Comparison of ENCODE assay signal across 16 cellular contexts in the genomic region with DNA sequence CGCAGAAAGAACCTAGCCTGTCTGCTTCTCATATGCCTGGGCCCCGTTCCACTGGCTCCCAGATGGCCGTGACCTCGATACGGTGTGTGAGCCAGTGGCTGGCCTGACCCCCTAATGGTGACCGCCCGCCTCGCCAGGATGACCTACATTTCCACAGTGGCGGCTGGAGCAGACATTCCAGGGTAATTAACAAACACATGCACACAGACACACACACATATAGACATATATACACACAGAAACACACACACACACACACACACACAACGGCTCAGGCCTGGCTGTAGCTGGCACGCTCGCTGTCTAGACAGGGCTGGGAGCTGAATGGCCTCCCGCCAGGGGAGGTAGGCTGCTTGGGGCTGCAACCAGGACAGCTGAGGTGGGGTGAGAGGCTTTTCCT.
DNase-seq lines count a peak whose midpoint lies in the region; ATAC-seq, FAIRE-seq and TF ChIP-seq lines count a peak whose summit lies in the region.
"Had no signal": no experiment of that assay in that cellular context is flagged by ENCODE, and none has a peak within 500 bp of the region (broad histone marks: within the 10 kb centered on the region; RNA-seq: fewer than 3 reads in every experiment).

No MANE protein-coding gene starts in this region.

- H3F3A ChIP-seq in SK-N-SH (replicated peaks; ENCODE audit: insufficient read depth): peaks cover 3% of the 10 kb centered on the region

- H3K79me2 ChIP-seq in SK-N-SH (ENCODE audit: insufficient read depth): no peaks in the 10 kb centered on the region

- ATAC-seq in thoracic aorta (ENCODE audit: insufficient number of reproducible peaks, low FRiP score, low read depth): no peak
- no peak for ATAC-seq in activated CD8-positive, alpha-beta T cell treated with anti-CD3 and anti-CD28 coated beads, Interleukin-2, amount 10 ng/mL, durations not matched to agents 7 days and 5 days

- no peak for TF ChIP-seq CTCF in SK-N-SH (IDR thresholded peaks at IDR 0.05)
- no peak for TF ChIP-seq CTCF in endodermal cell (conservative IDR thresholded peaks at IDR 0.05)
- no peak for TF ChIP-seq CTCF in thoracic aorta (IDR thresholded peaks at IDR 0.05)

- H3K4me1 Mint-ChIP-seq in endodermal cell: no peaks in the 10 kb centered on the region
- H3K4me1 Mint-ChIP-seq in activated CD8-positive, alpha-beta T cell treated with anti-CD3 and anti-CD28 coated beads, Interleukin-2, amount 10 ng/mL, durations not matched to agents 7 days and 5 days (ENCODE audit: low read depth): no peaks in the 10 kb centered on the region
- H3K4me1 Mint-ChIP-seq: immature natural killer cell had no signal

- TF ChIP-seq RAD21 in SK-N-SH (IDR thresholded peaks at IDR 0.05; ENCODE audit: low read length): no peak; the same call in none of the 2 replicates

- CTCF ChIA-PET in SK-N-SH (lab: Yijun Ruan, JAX): interaction anchor here (0.7 to 2.4 kb wide), 8 partner anchors 23 to 253 kb away, joined by 3 to 10 read pairs (median 3); no protein-coding TSS in a partner anchor
- CTCF ChIA-PET in activated CD8-positive, alpha-beta T cell treated with anti-CD3 and anti-CD28 coated beads, Interleukin-2, amount 10 ng/mL, durations not matched to agents 7 days and 5 days (lab: Charles Lee): no interaction called here

- DNase-seq in SK-N-SH (peak; percentile 84), endodermal cell (no peak), lung microvascular endothelial cell (ENCODE audit: low read depth in 2 of 2) (peak; percentile 6 to 9), thoracic aorta (ENCODE audit: low spot score) (peak; percentile 43), GM12891 (ENCODE audit: insufficient read length, low spot score) (no peak), GM12892 (ENCODE audit: insufficient read length) (no peak)
- DNase-seq in activated CD8-positive, alpha-beta T cell treated with anti-CD3 and anti-CD28 coated beads, Interleukin-2, amount 10 ng/mL, durations not matched to agents 7 days and 5 days: no peak
- DNase-seq: activated CD4-positive, alpha-beta T cell treated with anti-CD3 and anti-CD28 coated beads for 1 hour; amniotic stem cell; immature natural killer cell; midbrain; NCI-H2029; NCI-H510A treated with DMSO at 0.1 percent for 48 hours had no signal

- no peak overlapping the region for H3K4me3 ChIP-seq in SK-N-SH (ENCODE audit: low read depth in 2 of 2, low read length in 1 of 2)
- no peak overlapping the region for H3K4me3 ChIP-seq in endodermal cell (ENCODE audit: low read length)
- H3K4me3 ChIP-seq in thoracic aorta: no peak overlapping the region
- H3K4me3 ChIP-seq: skin epidermis had no signal

- FAIRE-seq in GM12891 (lab: Jason Lieb, UNC) (no peak), GM12892 (lab: Jason Lieb, UNC) (no peak)

- no peaks in the 10 kb centered on the region for H4K20me1 ChIP-seq in SK-N-SH (ENCODE audit: insufficient read depth)

- H3K36me3 Mint-ChIP-seq in endodermal cell (ENCODE audit: low read depth): no peaks in the 10 kb centered on the region
- H3K36me3 Mint-ChIP-seq in activated CD8-positive, alpha-beta T cell treated with anti-CD3 and anti-CD28 coated beads, Interleukin-2, amount 10 ng/mL, durations not matched to agents 7 days and 5 days (ENCODE audit: low read depth): no peaks in the 10 kb centered on the region
- H3K36me3 Mint-ChIP-seq: IgD-negative memory B cell, immature natural killer cell had no signal

- POLR2A ChIA-PET in SK-N-SH (lab: Yijun Ruan, JAX): interaction anchor here (0.5 to 1.1 kb wide), 3 partner anchors 9 to 119 kb away, joined by 3 to 4 read pairs (median 3); no protein-coding TSS in a partner anchor
- POLR2A ChIA-PET in activated CD8-positive, alpha-beta T cell treated with anti-CD3 and anti-CD28 coated beads, Interleukin-2, amount 10 ng/mL, durations not matched to agents 7 days and 5 days (lab: Charles Lee): no interaction called here

- no peaks in the 10 kb centered on the region for H3K9me3 Mint-ChIP-seq in endodermal cell
- H3K9me3 Mint-ChIP-seq in activated CD8-positive, alpha-beta T cell treated with anti-CD3 and anti-CD28 coated beads, Interleukin-2, amount 10 ng/mL, durations not matched to agents 7 days and 5 days (ENCODE audit: insufficient read depth): no peaks in the 10 kb centered on the region
- H3K9me3 Mint-ChIP-seq: dendritic cell treated with granulocyte-macrophage colony-stimulating factor and Interleukin-4, amounts not matched to agents 40 ng/mL and 50 ng/mL, for 4 days; immature natural killer cell had no signal

- H3K36me3 ChIP-seq in SK-N-SH (replicated peaks in 1 of 2; ENCODE audit: control insufficient read depth in 1 of 2, insufficient read depth in 2 of 2, low read length in 1 of 2): no peaks in the 10 kb centered on the region
- H3K36me3 ChIP-seq in endodermal cell (ENCODE audit: control insufficient read depth, insufficient read depth, low read length): no peaks in the 10 kb centered on the region
- no peaks in the 10 kb centered on the region for H3K36me3 ChIP-seq in thoracic aorta

- no peak overlapping the region for H3K4me3 Mint-ChIP-seq in endodermal cell
- H3K4me3 Mint-ChIP-seq in activated CD8-positive, alpha-beta T cell treated with anti-CD3 and anti-CD28 coated beads, Interleukin-2, amount 10 ng/mL, durations not matched to agents 7 days and 5 days: no peak overlapping the region
- H3K4me3 Mint-ChIP-seq: dendritic cell treated with granulocyte-macrophage colony-stimulating factor and Interleukin-4, amounts not matched to agents 40 ng/mL and 50 ng/mL, for 4 days; IgD-negative memory B cell; immature natural killer cell had no signal

- H3K27ac Mint-ChIP-seq in endodermal cell: no peak overlapping the region
- no peak overlapping the region for H3K27ac Mint-ChIP-seq in activated CD8-positive, alpha-beta T cell treated with anti-CD3 and anti-CD28 coated beads, Interleukin-2, amount 10 ng/mL, durations not matched to agents 7 days and 5 days
- H3K27ac Mint-ChIP-seq: IgD-negative memory B cell, immature natural killer cell had no signal

- H3K4me1 ChIP-seq in SK-N-SH (ENCODE audit: control insufficient read depth in 1 of 2, insufficient read depth in 2 of 2, low read depth in 1 of 2, low read length in 1 of 2): peaks cover 0 to 66% of the 10 kb centered on the region in 2 experiments; a peak in 2 of 4 replicates
- no peaks in the 10 kb centered on the region for H3K4me1 ChIP-seq in endodermal cell (ENCODE audit: control insufficient read depth, insufficient read depth, low read length)
- H3K4me1 ChIP-seq in thoracic aorta (ENCODE audit: control insufficient read depth in 1 of 2, low read depth in 2 of 2): peaks cover 3 to 53% of the 10 kb centered on the region in 2 donors

- peaks cover 3% of the 10 kb centered on the region for H3K27me3 Mint-ChIP-seq in endodermal cell (ENCODE audit: insufficient read depth)
- peaks cover 14% of the 10 kb centered on the region for H3K27me3 Mint-ChIP-seq in activated CD8-positive, alpha-beta T cell treated with anti-CD3 and anti-CD28 coated beads, Interleukin-2, amount 10 ng/mL, durations not matched to agents 7 days and 5 days (ENCODE audit: low read depth)

- H3K9me2 ChIP-seq in SK-N-SH: no peaks in the 10 kb centered on the region

- WGBS in SK-N-SH (ENCODE audit: low lambda C conversion rate): 46% methylated on average over 12 of the region's 13 CpGs
- WGBS in endodermal cell (ENCODE audit: insufficient coverage in 1 of 2, insufficient read length in 1 of 2), 2 experiments: 87 to 93% methylated on average over 4 to 13 of the region's 13 CpGs

- no peak overlapping the region for H3K4me2 ChIP-seq in SK-N-SH

- TF ChIP-seq POLR2A in GM12891 (IDR thresholded peaks at IDR 0.05; ENCODE audit: low read depth, low read length) (no peak), GM12892 (IDR thresholded peaks at IDR 0.05; ENCODE audit: low read depth, low read length) (no peak)

- no peak overlapping the region for H3K9ac ChIP-seq in SK-N-SH
- H3K9ac ChIP-seq in endodermal cell (ENCODE audit: extremely low read depth, low read length, poor library complexity, severe bottlenecking): no peak overlapping the region

- H3K27me3 ChIP-seq in SK-N-SH (ENCODE audit: insufficient read depth) (no peaks in the 10 kb centered on the region), endodermal cell (ENCODE audit: control insufficient read depth, insufficient read depth, low read length, poor library complexity, severe bottlenecking) (no peaks in the 10 kb centered on the region), thoracic aorta (replicated peaks; ENCODE audit: insufficient read depth) (no peaks in the 10 kb centered on the region)

- TF ChIP-seq EP300 in SK-N-SH (IDR thresholded peaks at IDR 0.05; ENCODE audit: borderline replicate concordance in 1 of 2, low read depth in 1 of 2, low read length in 1 of 2): peak in 1 of 2 experiments; percentile 67; a peak in 2 of 4 replicates

- no peak overlapping the region for H2AFZ ChIP-seq in SK-N-SH (ENCODE audit: low read depth)

- no peaks in the 10 kb centered on the region for H3K9me3 ChIP-seq in SK-N-SH
- peaks cover 7% of the 10 kb centered on the region for H3K9me3 ChIP-seq in endodermal cell (ENCODE audit: control insufficient read depth, low read length)
- H3K9me3 ChIP-seq in thoracic aorta: no peaks in the 10 kb centered on the region

- H3K27ac ChIP-seq in SK-N-SH (ENCODE audit: low read depth in 2 of 2, low read length in 1 of 2) (peak overlapping the region in 1 of 2 experiments; percentile 97; a peak in 2 of 4 replicates), endodermal cell (ENCODE audit: low read depth, low read length) (peak overlapping the region; percentile 92), thoracic aorta (peak overlapping the region; percentile 35 to 39)

TF ChIP-seq in SK-N-SH, 30 proteins besides CTCF, POLR2A, EP300 and RAD21:
- no peak for TF ChIP-seq NFIC (IDR thresholded peaks at IDR 0.05; ENCODE audit: borderline replicate concordance)
- peak; percentile 56; the same call in 1 of the 2 replicates for TF ChIP-seq MXI1 (IDR thresholded peaks at IDR 0.05; ENCODE audit: low read depth, low read length)
- peak; percentile 88 for TF ChIP-seq FOXJ3 (CRISPR knock-in tag; IDR thresholded peaks at IDR 0.05)
- TF ChIP-seq RCOR1 (IDR thresholded peaks at IDR 0.05; ENCODE audit: low read length): peak; percentile 74; the same call in 1 of the 2 replicates
- TF ChIP-seq FOSL2 (IDR thresholded peaks at IDR 0.05; ENCODE audit: borderline replicate concordance, low read depth): no peak
- TF ChIP-seq GATA2 (CRISPR knock-in tag; IDR thresholded peaks at IDR 0.05): 0 out of 2 replicates have a peak, but pooled peaks have one; percentile 34

TF ChIP-seq in GM12891, 5 proteins besides CTCF, POLR2A, EP300 and RAD21:
- TF ChIP-seq PAX5 (IDR thresholded peaks at IDR 0.05; ENCODE audit: insufficient read depth, low read length, severe bottlenecking): no peak
- TF ChIP-seq TAF1 (IDR thresholded peaks at IDR 0.05; ENCODE audit: low read depth, low read length): no peak
- no peak for TF ChIP-seq POLR2AphosphoS5 (IDR thresholded peaks at IDR 0.05; ENCODE audit: low read depth, low read length)
- no peak for TF ChIP-seq POU2F2 (IDR thresholded peaks at IDR 0.05; ENCODE audit: low read depth, low read length)
- TF ChIP-seq SPI1 (IDR thresholded peaks at IDR 0.05; ENCODE audit: low read depth, low read length): no peak

Comparison
In these comparisons a context has a peak if more than half of its experiments do, and no peak if none do; other contexts are left out.
1. DNase-seq: peak in SK-N-SH (single experiment), lung microvascular endothelial cell (2 of 2) and thoracic aorta (single experiment); none in endodermal cell (single experiment), activated CD8-positive, alpha-beta T cell treated with anti-CD3 and anti-CD28 coated beads, Interleukin-2, amount 10 ng/mL, durations not matched to agents 7 days and 5 days (single experiment), GM12891 (single experiment) and GM12892 (single experiment).